13 cellular contexts compared by ENCODE assay signal in the genomic region with DNA sequence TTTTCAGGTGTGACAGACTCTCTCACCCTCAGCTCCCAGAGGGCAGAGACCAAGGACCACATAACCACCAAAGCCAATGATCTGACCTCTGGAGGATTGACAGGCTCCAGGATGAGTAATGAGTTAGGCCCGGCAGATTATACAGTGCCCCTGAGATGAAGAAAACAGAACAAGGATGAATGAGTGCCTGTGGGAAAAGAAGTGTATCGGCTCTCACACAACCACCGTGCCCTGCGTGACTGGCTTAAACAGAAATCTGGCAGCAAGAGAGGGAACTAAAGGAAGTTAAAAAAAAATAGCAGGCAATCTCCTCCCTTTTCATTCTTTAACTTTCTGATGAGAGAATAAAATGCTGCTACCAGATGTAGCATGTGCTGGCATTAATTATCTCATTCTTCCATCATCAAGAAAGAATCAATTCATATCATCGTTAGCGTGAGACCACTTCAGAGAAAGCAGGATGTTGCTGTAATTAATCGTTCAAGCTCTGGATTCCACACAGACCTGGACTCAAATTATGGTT.
DNase-seq lines count a peak whose midpoint lies in the region; ATAC-seq, FAIRE-seq and TF ChIP-seq lines count a peak whose summit lies in the region.
"Had no signal": no experiment of that assay in that cellular context is flagged by ENCODE, and none has a peak within 500 bp of the region (broad histone marks: within the 10 kb centered on the region; RNA-seq: fewer than 3 reads in every experiment).

No MANE protein-coding gene starts in this region.

- H3K4me1 Mint-ChIP-seq in activated CD8-positive, alpha-beta memory T cell treated with anti-CD3 and anti-CD28 coated beads, Interleukin-2, amount 10 ng/mL, durations not matched to agents 7 days and 5 days = no peaks in the 10 kb centered on the region
- H3K4me1 Mint-ChIP-seq in MCF 10A (ENCODE audit: insufficient read depth, unreplicated experiment) = no peaks in the 10 kb centered on the region

- 1% methylated on average over 6 of the region's 7 CpGs for WGBS in mesenchymal stem cell
- 68 to 71% methylated on average over 7 of the region's 7 CpGs for WGBS in thyroid gland, 2 donors

- H3K4me3 Mint-ChIP-seq in activated CD8-positive, alpha-beta memory T cell treated with anti-CD3 and anti-CD28 coated beads, Interleukin-2, amount 10 ng/mL, durations not matched to agents 7 days and 5 days = no peak overlapping the region
- H3K4me3 Mint-ChIP-seq in MCF 10A (ENCODE audit: unreplicated experiment) = no peak overlapping the region

- peak overlapping the region; percentile 19 for H2BK120ac ChIP-seq in mesenchymal stem cell (ENCODE audit: low read depth, low read length)

- H3K36me3 ChIP-seq in mesenchymal stem cell (ENCODE audit: control insufficient read depth in 1 of 2, insufficient read depth in 2 of 2, low read depth in 1 of 2, low read length in 2 of 2) = no peaks in the 10 kb centered on the region
- no peaks in the 10 kb centered on the region for H3K36me3 ChIP-seq in thyroid gland

- H3K4me3 ChIP-seq in mesenchymal stem cell (ENCODE audit: insufficient read depth in 1 of 2, low read depth in 1 of 2, low read length in 2 of 2) (no peak overlapping the region), thyroid gland (replicated peaks in 1 of 3) (no peak overlapping the region)
- H3K4me3 ChIP-seq: SK-N-MC had no signal

- TF ChIP-seq CTCF in thyroid gland (IDR thresholded peaks at IDR 0.05) (no peak), MCF 10A (IDR thresholded peaks at IDR 0.05; ENCODE audit: unreplicated experiment) (no peak)

- no peak overlapping the region for H3K27ac Mint-ChIP-seq in activated CD8-positive, alpha-beta memory T cell treated with anti-CD3 and anti-CD28 coated beads, Interleukin-2, amount 10 ng/mL, durations not matched to agents 7 days and 5 days
- no peak overlapping the region for H3K27ac Mint-ChIP-seq in MCF 10A (ENCODE audit: low read depth, unreplicated experiment)

- H2AK5ac ChIP-seq in mesenchymal stem cell (ENCODE audit: low read length, severe bottlenecking) = no peak overlapping the region

- no peaks in the 10 kb centered on the region for H3K79me1 ChIP-seq in mesenchymal stem cell (replicated peaks; ENCODE audit: low read length, poor library complexity, severe bottlenecking)

- H3K36me3 Mint-ChIP-seq in activated CD8-positive, alpha-beta memory T cell treated with anti-CD3 and anti-CD28 coated beads, Interleukin-2, amount 10 ng/mL, durations not matched to agents 7 days and 5 days = no peaks in the 10 kb centered on the region
- H3K36me3 Mint-ChIP-seq in MCF 10A (ENCODE audit: insufficient read depth, unreplicated experiment) = no peaks in the 10 kb centered on the region

- peak overlapping the region; percentile 17 to 73 for H3K4ac ChIP-seq in mesenchymal stem cell (ENCODE audit: low read depth in 1 of 2, low read length in 2 of 2)

- DNase-seq in GM12891 (ENCODE audit: insufficient read length, low spot score) (no peak), amniotic stem cell (lab: John Stamatoyannopoulos, UW) (peak; percentile 61), mesenchymal stem cell (peak; percentile 86), thyroid gland (no peak), MCF 10A (ENCODE audit: unreplicated experiment) (no peak)
- DNase-seq in activated CD8-positive, alpha-beta memory T cell treated with anti-CD3 and anti-CD28 coated beads, Interleukin-2, amount 10 ng/mL, durations not matched to agents 7 days and 5 days = no peak
- no peak for DNase-seq in stimulated activated naive CD4-positive, alpha-beta T cell treated with Interleukin-2 at 50 U/mL for 16 hours (lab: John Stamatoyannopoulos, UW)
- DNase-seq: activated effector memory CD4-positive, alpha-beta T cell treated with anti-CD3 and anti-CD28 coated beads, Interleukin-2, amount 50 U/mL, for 16 hours; Calu3; NCI-H1105; right cardiac atrium had no signal

- H3K27me3 ChIP-seq in mesenchymal stem cell (ENCODE audit: control insufficient read depth in 1 of 2, insufficient read depth in 1 of 2, low read length in 2 of 2) = no peaks in the 10 kb centered on the region
- no peaks in the 10 kb centered on the region for H3K27me3 ChIP-seq in thyroid gland

- H2BK12ac ChIP-seq in mesenchymal stem cell (ENCODE audit: low read length in 2 of 2) = peak overlapping the region; percentile 45 to 59

- H3K23ac ChIP-seq in mesenchymal stem cell (ENCODE audit: low read length in 2 of 2) = no peak overlapping the region

- no peak overlapping the region for H2AFZ ChIP-seq in mesenchymal stem cell (ENCODE audit: low read depth, low read length)

- POLR2A ChIA-PET in MCF 10A (lab: Yijun Ruan, JAX) = no interaction called here

- H3K18ac ChIP-seq in mesenchymal stem cell (ENCODE audit: low read depth in 1 of 2, low read length in 2 of 2) = peak overlapping the region; percentile 6 to 11

- peaks cover 3% of the 10 kb centered on the region for H3K9me3 ChIP-seq in mesenchymal stem cell (ENCODE audit: control insufficient read depth, low read length)
- no peaks in the 10 kb centered on the region for H3K9me3 ChIP-seq in thyroid gland

- no TSS peak for BruUV-seq in MCF 10A (replicated peaks; lab: Mats Ljungman, UMichigan)

- peak; percentile 55 for ATAC-seq in HG02763 (IDR thresholded peaks at IDR 0.05; ENCODE audit: unreplicated experiment)
- ATAC-seq in activated CD8-positive, alpha-beta memory T cell treated with anti-CD3 and anti-CD28 coated beads, Interleukin-2, amount 10 ng/mL, durations not matched to agents 7 days and 5 days = no peak
- ATAC-seq: right cardiac atrium had no signal

- no peak for TF ChIP-seq POLR2A in GM12891 (IDR thresholded peaks at IDR 0.05; ENCODE audit: low read depth, low read length)
- no peak for TF ChIP-seq POLR2A in thyroid gland (IDR thresholded peaks at IDR 0.05)

- H2BK15ac ChIP-seq in mesenchymal stem cell (ENCODE audit: low read depth, poor library complexity, severe bottlenecking) = peak overlapping the region; percentile 6

- intact Hi-C loops in thyroid gland (cut with DNase I) = no loop called here
- intact Hi-C loops in MCF 10A (cut with micrococcal nuclease) = no loop called here

- H3K14ac ChIP-seq in mesenchymal stem cell (ENCODE audit: low read length in 2 of 2) = no peak overlapping the region

- peak overlapping the region; percentile 90 for H4K91ac ChIP-seq in mesenchymal stem cell (ENCODE audit: low read length)

- no peak for FAIRE-seq in GM12891 (lab: Jason Lieb, UNC)

- peaks cover 4% of the 10 kb centered on the region for H3K9me3 Mint-ChIP-seq in activated CD8-positive, alpha-beta memory T cell treated with anti-CD3 and anti-CD28 coated beads, Interleukin-2, amount 10 ng/mL, durations not matched to agents 7 days and 5 days (ENCODE audit: low read depth)
- H3K9me3 Mint-ChIP-seq in MCF 10A (ENCODE audit: unreplicated experiment) = peaks cover 8% of the 10 kb centered on the region

- H3K9ac ChIP-seq in mesenchymal stem cell (ENCODE audit: low read length) = no peak overlapping the region

- peak overlapping the region; percentile 83 for H3K27ac ChIP-seq in mesenchymal stem cell (ENCODE audit: low read length, poor library complexity, severe bottlenecking)
- H3K27ac ChIP-seq in thyroid gland = no peak overlapping the region
- H3K27ac ChIP-seq: SK-N-MC had no signal

- H2BK5ac ChIP-seq in mesenchymal stem cell (ENCODE audit: low read depth, low read length, poor library complexity, severe bottlenecking) = peak overlapping the region; percentile 79

- no peak overlapping the region for H3K4me2 ChIP-seq in mesenchymal stem cell (ENCODE audit: low read length, poor library complexity, severe bottlenecking)

- H4K8ac ChIP-seq in mesenchymal stem cell (ENCODE audit: low read length) = no peak overlapping the region

- CTCF ChIA-PET in activated CD8-positive, alpha-beta memory T cell treated with anti-CD3 and anti-CD28 coated beads, Interleukin-2, amount 10 ng/mL, durations not matched to agents 7 days and 5 days (lab: Charles Lee) = no interaction called here
- CTCF ChIA-PET in MCF 10A (lab: Yijun Ruan, JAX) = no interaction called here

- H3K4me1 ChIP-seq in mesenchymal stem cell (ENCODE audit: control insufficient read depth, insufficient read depth, low read depth, low read length) (peaks cover 6% of the 10 kb centered on the region), thyroid gland (no peaks in the 10 kb centered on the region)

- no peaks in the 10 kb centered on the region for H3K27me3 Mint-ChIP-seq in activated CD8-positive, alpha-beta memory T cell treated with anti-CD3 and anti-CD28 coated beads, Interleukin-2, amount 10 ng/mL, durations not matched to agents 7 days and 5 days
- no peaks in the 10 kb centered on the region for H3K27me3 Mint-ChIP-seq in MCF 10A (ENCODE audit: insufficient read depth, unreplicated experiment)

TF ChIP-seq in GM12891, 5 proteins besides CTCF, POLR2A, EP300 and RAD21:
- TF ChIP-seq POLR2AphosphoS5 (IDR thresholded peaks at IDR 0.05; ENCODE audit: low read depth, low read length) (no peak), TAF1 (IDR thresholded peaks at IDR 0.05; ENCODE audit: low read depth, low read length) (0 out of 2 replicates have a peak, but pooled peaks have one; percentile 5), POU2F2 (IDR thresholded peaks at IDR 0.05; ENCODE audit: low read depth, low read length) (no peak), SPI1 (IDR thresholded peaks at IDR 0.05; ENCODE audit: low read depth, low read length) (no peak), PAX5 (IDR thresholded peaks at IDR 0.05; ENCODE audit: insufficient read depth, low read length, severe bottlenecking) (peak; percentile 31)

Comparison
In these comparisons a context has a peak if more than half of its experiments do, and no peak if none do; other contexts are left out.
1. DNase-seq: peak in amniotic stem cell (single experiment) and mesenchymal stem cell (single experiment); none in GM12891 (single experiment), activated CD8-positive, alpha-beta memory T cell treated with anti-CD3 and anti-CD28 coated beads, Interleukin-2, amount 10 ng/mL, durations not matched to agents 7 days and 5 days (single experiment), thyroid gland (0 of 2), MCF 10A (single experiment) and stimulated activated naive CD4-positive, alpha-beta T cell treated with Interleukin-2 at 50 U/mL for 16 hours (single experiment).